21 cellular contexts compared by ENCODE assay signal in the genomic region with DNA sequence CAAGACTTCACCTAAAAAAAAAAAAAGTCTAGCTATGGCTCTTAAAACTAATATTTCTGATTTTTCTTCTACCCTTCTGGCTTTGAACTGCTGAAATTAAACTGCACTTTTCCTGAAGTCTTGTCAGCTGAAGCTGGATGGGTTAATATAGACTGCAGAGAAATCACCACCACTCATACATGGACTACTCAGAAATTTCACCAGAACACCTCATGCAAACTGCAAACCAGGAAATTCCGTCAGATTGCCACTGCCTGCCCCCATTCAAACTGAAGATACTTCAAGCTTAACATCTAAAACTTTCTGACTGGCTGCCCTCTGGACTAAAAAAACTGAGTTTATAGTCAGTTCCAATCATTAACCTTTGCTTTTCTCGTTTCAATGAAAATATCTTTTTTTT.
"Had no signal": no experiment of that assay in that cellular context is flagged by ENCODE, and none has a peak within 500 bp of the region (broad histone marks: within the 10 kb centered on the region; RNA-seq: fewer than 3 reads in every experiment).

No MANE protein-coding gene starts in this region.

- H3K9me2 ChIP-seq: SK-N-SH had no signal

- DNase-seq: Kasumi-1, MM.1S, NCI-H1092 treated with DMSO at 0.1 percent for 48 hours, NCI-H146, NCI-H1694 treated with DMSO at 0.1 percent for 48 hours, NCI-H1930, NCI-H2081, NCI-H2107, NCI-H2227 treated with DMSO at 0.1 percent for 48 hours, NCI-H524, NCI-H69, NCI-H774, PC-3, SHP77, SK-N-SH had no signal

- H3K27ac Mint-ChIP-seq: IgD-negative memory B cell had no signal

- H3K4me3 Mint-ChIP-seq: IgD-negative memory B cell had no signal

- H3K9me3 ChIP-seq: SK-N-SH had no signal

- H3K4me3 ChIP-seq: K562 had no signal

- H3K27ac ChIP-seq: HL-60, KMS-11, RWPE1 had no signal

- H3K27me3 Mint-ChIP-seq: IgD-negative memory B cell had no signal

- ATAC-seq: K562, Panc1, PC-3 had no signal

- H3K4me2 ChIP-seq: KMS-11, SK-N-SH had no signal
